11 cellular contexts compared by ENCODE assay signal in the genomic region with DNA sequence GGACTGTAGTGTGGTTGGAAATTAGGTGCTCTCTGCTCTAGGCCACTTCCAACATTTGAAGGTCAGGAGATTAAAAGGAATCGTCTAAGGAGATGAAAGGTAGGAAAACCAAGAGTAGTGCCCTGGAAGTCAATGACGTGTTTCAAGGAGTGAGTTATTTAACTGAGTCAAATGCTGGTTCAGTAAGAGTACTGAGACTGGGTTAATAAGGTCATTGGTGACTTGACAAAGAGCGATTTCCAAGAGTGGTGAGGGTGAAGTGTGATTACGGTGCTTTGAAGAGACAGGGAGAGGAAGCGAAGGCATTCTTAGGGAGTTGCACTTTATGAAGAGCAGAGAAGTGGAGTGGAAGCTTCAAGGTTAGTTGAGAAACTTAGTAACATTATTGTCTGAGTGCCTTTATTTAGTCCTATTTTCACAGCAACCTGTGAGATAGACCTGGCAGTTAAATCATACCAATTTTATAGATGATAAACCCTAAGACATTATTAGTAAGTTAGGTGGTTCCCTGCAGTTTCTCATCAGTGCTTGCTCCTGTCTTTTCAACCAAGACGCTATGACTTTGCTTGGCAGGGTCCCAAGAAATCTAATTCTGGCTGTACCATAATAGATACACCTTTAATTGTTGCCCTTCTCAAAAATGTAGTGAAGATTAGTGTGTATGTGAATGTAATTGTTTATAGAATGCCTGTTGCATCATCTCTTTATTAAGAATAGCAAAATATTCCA. TPM values are rescaled to one million over a fixed set of nuclear protein-coding genes. Genes with fewer than 3 reads are reported as not detected.
DNase-seq lines count a peak whose midpoint lies in the region; ATAC-seq, FAIRE-seq and TF ChIP-seq lines count a peak whose summit lies in the region.
"Had no signal": no experiment of that assay in that cellular context is flagged by ENCODE, and none has a peak within 500 bp of the region (broad histone marks: within the 10 kb centered on the region; RNA-seq: fewer than 3 reads in every experiment).

No MANE protein-coding gene starts in this region.

- TF ChIP-seq CTCF in GM23338 (conservative IDR thresholded peaks at IDR 0.05; ENCODE audit: low read depth in 2 of 2), result no peak
- no peak for TF ChIP-seq CTCF in astrocyte (IDR thresholded peaks at IDR 0.05; ENCODE audit: insufficient read depth, low read depth, low read length)
- TF ChIP-seq CTCF in GM10248 (IDR thresholded peaks at IDR 0.05; ENCODE audit: control extremely low read depth, extremely low read depth, low read depth, missing control alignments), result no peak

- H3K79me2 ChIP-seq in GM23338 (replicated peaks; ENCODE audit: insufficient read depth) (peaks cover 98% of the 10 kb centered on the region), astrocyte (ENCODE audit: insufficient read depth, low read length) (peaks cover 98% of the 10 kb centered on the region)

- H2AFZ ChIP-seq in GM23338 (no peak overlapping the region), astrocyte (ENCODE audit: low read depth, low read length) (no peak overlapping the region)

- peaks cover 44% of the 10 kb centered on the region for H3K4me1 ChIP-seq in BLaER1
- H3K4me1 ChIP-seq in GM23338 (ENCODE audit: insufficient read depth), result peaks cover 15% of the 10 kb centered on the region
- peaks cover 17% of the 10 kb centered on the region for H3K4me1 ChIP-seq in astrocyte (ENCODE audit: insufficient read depth, low read length)

- no peak for DNase-seq in GM23338 (ENCODE audit: low spot score)
- no peak for DNase-seq in astrocyte (ENCODE audit: low read depth)
- DNase-seq in kidney tubule cell (ENCODE audit: low spot score), result peak; percentile 58
- DNase-seq in AG08396 (ENCODE audit: low spot score), result no peak
- DNase-seq in NCI-H2081 (lab: John Stamatoyannopoulos, UW), result no peak
- no peak for DNase-seq in GM10248 (ENCODE audit: extremely low spot score)
- DNase-seq: NCI-H69, WERI-Rb-1 had no signal

- H3K27me3 Mint-ChIP-seq in GM23338 (ENCODE audit: insufficient read depth, low read depth, poor library complexity) (peaks cover 3% of the 10 kb centered on the region), astrocyte (ENCODE audit: low read depth, unreplicated experiment) (no peaks in the 10 kb centered on the region)

- H3K4me1 Mint-ChIP-seq in GM23338 (peaks cover 22% of the 10 kb centered on the region; the same call in 2 of the 3 replicates), astrocyte (ENCODE audit: low read depth, unreplicated experiment) (peaks cover 15% of the 10 kb centered on the region)

- H3K27me3 ChIP-seq in BLaER1 (no peaks in the 10 kb centered on the region), GM23338 (ENCODE audit: insufficient read depth) (no peaks in the 10 kb centered on the region), astrocyte (ENCODE audit: insufficient read depth, low read length) (no peaks in the 10 kb centered on the region)

- H3K36me3 ChIP-seq in BLaER1 (peaks cover 91% of the 10 kb centered on the region), GM23338 (ENCODE audit: insufficient read depth) (peaks cover 76% of the 10 kb centered on the region), astrocyte (ENCODE audit: insufficient read depth, low read length) (peaks cover 55% of the 10 kb centered on the region)

- H3K27ac Mint-ChIP-seq in GM23338 (peak overlapping the region; percentile 31), astrocyte (ENCODE audit: unreplicated experiment) (no peak overlapping the region)

- H3K4me3 Mint-ChIP-seq in GM23338 (no peak overlapping the region; the same call in 2 of the 3 replicates), astrocyte (ENCODE audit: unreplicated experiment) (peak overlapping the region; percentile 54)

- H4K20me1 ChIP-seq in BLaER1 (peaks cover 100% of the 10 kb centered on the region), GM23338 (replicated peaks; ENCODE audit: insufficient read depth) (peaks cover 78% of the 10 kb centered on the region), astrocyte (ENCODE audit: insufficient read depth, low read length) (peaks cover 94% of the 10 kb centered on the region)

- H3K9me3 Mint-ChIP-seq in GM23338, result no peaks in the 10 kb centered on the region
- H3K9me3 Mint-ChIP-seq in astrocyte (ENCODE audit: unreplicated experiment), result no peaks in the 10 kb centered on the region

- H3K4me2 ChIP-seq in BLaER1 (0 out of 2 replicates have a peak overlapping the region, but pooled peaks have one; percentile 3), GM23338 (0 out of 2 replicates have a peak overlapping the region, but pooled peaks have one; percentile 50), astrocyte (ENCODE audit: low read length) (peak overlapping the region; percentile 53)

- H3K27ac ChIP-seq in BLaER1, result no peak overlapping the region
- peak overlapping the region; percentile 82 for H3K27ac ChIP-seq in GM23338 (ENCODE audit: low read depth)
- no peak overlapping the region for H3K27ac ChIP-seq in astrocyte (ENCODE audit: low read depth, low read length)
- H3K27ac ChIP-seq: WERI-Rb-1 had no signal

- CTCF ChIA-PET in GM10248 (lab: Yijun Ruan, JAX), result no interaction called here

- H3K36me3 Mint-ChIP-seq in GM23338 (ENCODE audit: low read depth), result peaks cover 89% of the 10 kb centered on the region
- peaks cover 8% of the 10 kb centered on the region for H3K36me3 Mint-ChIP-seq in astrocyte (ENCODE audit: low read depth, unreplicated experiment)

- ATAC-seq in GM23338 (no peak), HG03108 (IDR thresholded peaks at IDR 0.05; ENCODE audit: unreplicated experiment) (no peak)
- ATAC-seq: sciatic nerve had no signal

- FAIRE-seq in astrocyte (lab: Jason Lieb, UNC), result no peak

- peaks cover 23% of the 10 kb centered on the region for H3F3A ChIP-seq in GM23338 (replicated peaks; ENCODE audit: low read depth)

- H3K4me3 ChIP-seq in BLaER1 (no peak overlapping the region), GM23338 (0 out of 2 replicates have a peak overlapping the region, but pooled peaks have one; percentile 26), astrocyte (ENCODE audit: insufficient read depth, low read depth, low read length) (peak overlapping the region; percentile 15)

- POLR2A ChIA-PET in GM10248 (lab: Yijun Ruan, JAX), result no interaction called here

- no peaks in the 10 kb centered on the region for H3K9me2 ChIP-seq in GM23338 (ENCODE audit: insufficient read depth)

- H3K9ac ChIP-seq in BLaER1 (no peak overlapping the region), astrocyte (ENCODE audit: low read length) (peak overlapping the region; percentile 4)

- no peaks in the 10 kb centered on the region for H3K9me3 ChIP-seq in BLaER1
- H3K9me3 ChIP-seq in astrocyte (ENCODE audit: insufficient read depth, low read depth, low read length), result no peaks in the 10 kb centered on the region

TF ChIP-seq in GM23338, 12 proteins besides CTCF, POLR2A, EP300 and RAD21 (continues in another document):
- TF ChIP-seq EZH2phosphoT487 (IDR thresholded peaks at IDR 0.05; ENCODE audit: unreplicated experiment), result no peak
- TF ChIP-seq, protein P1, sequence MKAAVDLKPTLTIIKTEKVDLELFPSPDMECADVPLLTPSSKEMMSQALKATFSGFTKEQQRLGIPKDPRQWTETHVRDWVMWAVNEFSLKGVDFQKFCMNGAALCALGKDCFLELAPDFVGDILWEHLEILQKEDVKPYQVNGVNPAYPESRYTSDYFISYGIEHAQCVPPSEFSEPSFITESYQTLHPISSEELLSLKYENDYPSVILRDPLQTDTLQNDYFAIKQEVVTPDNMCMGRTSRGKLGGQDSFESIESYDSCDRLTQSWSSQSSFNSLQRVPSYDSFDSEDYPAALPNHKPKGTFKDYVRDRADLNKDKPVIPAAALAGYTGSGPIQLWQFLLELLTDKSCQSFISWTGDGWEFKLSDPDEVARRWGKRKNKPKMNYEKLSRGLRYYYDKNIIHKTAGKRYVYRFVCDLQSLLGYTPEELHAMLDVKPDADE (IDR thresholded peaks at IDR 0.05), result no peak

RNA-seq across cellular contexts. Expression of a gene that starts 5.9 kb away (rescaled TPM):
- 234 and 240 TPM in 2 replicates for total RNA-seq in GM23338 (2014; rRNA removed; shearing (Covaris generic))
- 155 and 171 TPM in 2 replicates for polyA plus RNA-seq in GM23338 (2016; fragmentation: Nextera tagmentation; extraction: Ambion mirVana)
- total RNA-seq in astrocyte, result 148 and 168 TPM in 2 replicates

RNA-seq across cellular contexts. Expression of a gene that starts 13.8 kb away (rescaled TPM):
- total RNA-seq in GM23338 (2014; rRNA removed; shearing (Covaris generic)), result 26.8 and 35.9 TPM in 2 replicates
- polyA plus RNA-seq in GM23338 (2016; fragmentation: Nextera tagmentation; extraction: Ambion mirVana), result 43.3 and 50.1 TPM in 2 replicates
- 15.3 and 16.2 TPM in 2 replicates for total RNA-seq in astrocyte

Comparison
In these comparisons a context has a peak if more than half of its experiments do, and no peak if none do; other contexts are left out.
1. H3K4me2 ChIP-seq: peak in every context shown above with its lines; median percentile 53 in astrocyte; 50 in GM23338; 3 in BLaER1.